In the genomic region with DNA sequence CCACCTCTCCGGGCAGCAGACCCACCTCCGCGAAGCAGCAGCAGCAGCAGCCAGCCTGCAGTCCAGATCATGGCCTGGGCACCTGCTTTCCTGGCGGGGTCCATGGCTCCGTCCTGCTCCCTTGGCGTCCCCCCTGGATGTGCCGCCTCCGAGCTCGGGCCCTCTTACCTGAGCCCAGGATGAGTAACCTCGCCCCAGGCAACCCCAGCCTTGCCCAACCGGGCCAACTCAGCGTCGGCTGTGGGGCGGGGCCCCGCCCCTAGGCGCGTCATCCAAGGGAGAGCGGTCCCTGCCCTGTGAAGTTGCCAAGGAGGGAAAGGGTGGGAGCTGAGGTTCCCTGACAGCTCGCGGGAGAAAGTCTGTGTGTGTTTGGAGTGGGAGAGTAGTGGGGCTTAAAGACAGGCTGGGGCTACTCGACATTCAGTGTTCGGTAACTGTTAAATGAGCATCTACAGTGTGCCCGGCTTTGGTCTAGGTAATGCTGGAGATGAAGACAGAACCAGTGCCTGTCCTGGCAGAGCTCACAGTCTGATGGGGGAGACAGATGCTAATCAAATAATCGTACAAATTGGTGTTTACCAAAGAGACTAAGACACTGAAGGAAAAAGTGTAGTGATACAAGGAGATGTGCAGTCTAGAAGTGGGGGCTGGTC, we compare ENCODE assay signal across 8 cellular contexts. TPM values are rescaled to one million over a fixed set of nuclear protein-coding genes. Genes with fewer than 3 reads are reported as not detected.
A peak's percentile ranks its signal among the peaks of the same experiment; 100 is the strongest.
DNase-seq lines count a peak whose midpoint lies in the region.

LYPD3 (minus strand) TSS at position 141 of the 653 bp plus-strand sequence; CDS start at position 104, 37 bp downstream.

- H3K4me3 Mint-ChIP-seq in T-helper 1 cell treated with Interleukin-12 subunit alpha and Interleukin-12 subunit beta and Interleukin-4 antibody, amounts not matched to agents 30 μg/mL and 1 μg/mL, for 36 hours = peak within 1 kb of the TSS; percentile 95
- peak within 1 kb of the TSS; percentile 92 for H3K4me3 Mint-ChIP-seq in activated naive CD8-positive, alpha-beta T cell

- DNase-seq in T-helper 1 cell (no peak), iPS-NIHi11 (ENCODE audit: low spot score) (peak; percentile 61), substantia nigra (lab: John Stamatoyannopoulos, UW) (no peak), posterior cingulate gyrus (no peak), H4 (ENCODE audit: low spot score) (no peak), SK-N-DZ (ENCODE audit: low spot score) (no peak)

- no peaks in the 10 kb centered on the region for H3K9me3 Mint-ChIP-seq in T-helper 1 cell treated with Interleukin-12 subunit alpha and Interleukin-12 subunit beta and Interleukin-4 antibody, amounts not matched to agents 30 μg/mL and 1 μg/mL, for 36 hours
- H3K9me3 Mint-ChIP-seq in activated naive CD8-positive, alpha-beta T cell (ENCODE audit: low read depth) = no peaks in the 10 kb centered on the region

- peak within 1 kb of the TSS; percentile 32 for H3K27ac ChIP-seq in substantia nigra (ENCODE audit: low read depth, low read length, poor library complexity, severe bottlenecking)

- no peaks in the 10 kb centered on the region for H3K36me3 Mint-ChIP-seq in T-helper 1 cell treated with Interleukin-12 subunit alpha and Interleukin-12 subunit beta and Interleukin-4 antibody, amounts not matched to agents 30 μg/mL and 1 μg/mL, for 36 hours (ENCODE audit: low read depth)
- H3K36me3 Mint-ChIP-seq in activated naive CD8-positive, alpha-beta T cell = no peaks in the 10 kb centered on the region

- H3K27me3 Mint-ChIP-seq in T-helper 1 cell treated with Interleukin-12 subunit alpha and Interleukin-12 subunit beta and Interleukin-4 antibody, amounts not matched to agents 30 μg/mL and 1 μg/mL, for 36 hours (ENCODE audit: low read depth) = no peaks in the 10 kb centered on the region
- no peaks in the 10 kb centered on the region for H3K27me3 Mint-ChIP-seq in activated naive CD8-positive, alpha-beta T cell

- intact Hi-C loops in posterior cingulate gyrus (cut with DNase I) = no loop called here

- peak within 1 kb of the TSS; percentile 32 for H3K27ac Mint-ChIP-seq in T-helper 1 cell treated with Interleukin-12 subunit alpha and Interleukin-12 subunit beta and Interleukin-4 antibody, amounts not matched to agents 30 μg/mL and 1 μg/mL, for 36 hours
- peak within 1 kb of the TSS; percentile 46 for H3K27ac Mint-ChIP-seq in activated naive CD8-positive, alpha-beta T cell

- H3K4me1 Mint-ChIP-seq in T-helper 1 cell treated with Interleukin-12 subunit alpha and Interleukin-12 subunit beta and Interleukin-4 antibody, amounts not matched to agents 30 μg/mL and 1 μg/mL, for 36 hours (ENCODE audit: low read depth) = peaks cover 34% of the 10 kb centered on the region
- H3K4me1 Mint-ChIP-seq in activated naive CD8-positive, alpha-beta T cell (ENCODE audit: low read depth) = peaks cover 71% of the 10 kb centered on the region

RNA-seq across cellular contexts. Expression of gene LYPD3, which starts in this region (rescaled TPM):
- total RNA-seq in H4 (2014; rRNA removed; shearing (Covaris generic)) = 0.17 and 0.29 TPM in 2 replicates
- polyA plus RNA-seq in SK-N-DZ (2014; cell fraction: cytosol; rRNA removed) = 0.12 TPM in 1 of 2 replicates, not detected in the other
- not detected in 2 replicates for polyA plus RNA-seq in SK-N-DZ (2014; cell fraction: nucleus; rRNA removed)
